ENCODE assay signal across 1 cellular context in genomic region chr6:117265425-117266266, GRCh38.
TF ChIP-seq lines count a peak whose summit lies in the region.

Gene VGLL2 (plus strand): TSS chr6:117265558. CDS start chr6:117265764, 206 bp downstream.

TF ChIP-seq in GM23338, 12 proteins besides CTCF, POLR2A, EP300 and RAD21 (continued from another document):
- no peak for TF ChIP-seq ZNF462 (CRISPR knock-in tag; IDR thresholded peaks at IDR 0.05)
- no peak for TF ChIP-seq ETS1 (IDR thresholded peaks at IDR 0.05)
- TF ChIP-seq POLR2AphosphoS5 (IDR thresholded peaks at IDR 0.05; ENCODE audit: low read depth): no peak
- TF ChIP-seq CREB1 (CRISPR knock-in tag; IDR thresholded peaks at IDR 0.05; ENCODE audit: low read depth): no peak
- no peak for TF ChIP-seq ZNF331 (CRISPR knock-in tag; IDR thresholded peaks at IDR 0.05; ENCODE audit: low read depth)
